ENCODE assay signal across 8 cellular contexts in genomic region chr14:26597136-26598080, GRCh38. TPM values are rescaled to one million over a fixed set of nuclear protein-coding genes. Genes with fewer than 3 reads are reported as not detected.
DNase-seq lines count a peak whose midpoint lies in the region; ATAC-seq and TF ChIP-seq lines count a peak whose summit lies in the region.

Gene NOVA1, minus strand, starts transcription at chr14:26598033. Its CDS starts 597 bp downstream, at chr14:26597436.

- in situ Hi-C loops in Caki2 (cut with HindIII; ENCODE audit: low pct_unique_long_range_greater_than_20kb, low sequenced_read_pairs), result no loop called here

- intact Hi-C loops in activated CD8-positive, alpha-beta T cell treated with anti-CD3 and anti-CD28 coated beads for 36 hours (cut with micrococcal nuclease), result no loop called here
- intact Hi-C loops in cardiac septum (cut with DNase I), result no loop called here

- H3K9me3 ChIP-seq in osteoblast (ENCODE audit: low read depth, low read length), result no peaks in the 10 kb centered on the region

- TF ChIP-seq CTCF in activated CD8-positive, alpha-beta T cell treated with anti-CD3 and anti-CD28 coated beads for 36 hours (IDR thresholded peaks at IDR 0.05), result no peak
- no peak for TF ChIP-seq CTCF in osteoblast (IDR thresholded peaks at IDR 0.05; ENCODE audit: extremely low read depth, low read depth, low read length)

- H3K27me3 ChIP-seq in osteoblast (ENCODE audit: insufficient read depth, low read length), result peaks cover 10% of the 10 kb centered on the region

- peaks cover 3% of the 10 kb centered on the region for H3K4me1 Mint-ChIP-seq in activated CD8-positive, alpha-beta T cell treated with anti-CD3 and anti-CD28 coated beads for 36 hours (ENCODE audit: low read depth)

- H3K4me3 Mint-ChIP-seq in activated CD8-positive, alpha-beta T cell treated with anti-CD3 and anti-CD28 coated beads for 36 hours, result peak within 1 kb of the TSS; percentile 37

- no peaks in the 10 kb centered on the region for H4K20me1 ChIP-seq in osteoblast (ENCODE audit: insufficient read depth, low read length)

- H3K36me3 Mint-ChIP-seq in activated CD8-positive, alpha-beta T cell treated with anti-CD3 and anti-CD28 coated beads for 36 hours (ENCODE audit: low read depth), result peaks cover 2% of the 10 kb centered on the region

- no peaks in the 10 kb centered on the region for H3K4me1 ChIP-seq in osteoblast (ENCODE audit: insufficient read depth, low read length)

- no peaks in the 10 kb centered on the region for H3K36me3 ChIP-seq in osteoblast (ENCODE audit: insufficient read depth, low read length)

- H3K4me3 ChIP-seq in osteoblast (ENCODE audit: insufficient read depth, low read length), result peak within 1 kb of the TSS; percentile 53

- no peaks in the 10 kb centered on the region for H3K79me2 ChIP-seq in osteoblast (ENCODE audit: insufficient read depth, low read length)

- H3K9me3 Mint-ChIP-seq in activated CD8-positive, alpha-beta T cell treated with anti-CD3 and anti-CD28 coated beads for 36 hours, result peaks cover 3% of the 10 kb centered on the region

- H3K27ac ChIP-seq in osteoblast (ENCODE audit: low read depth, low read length), result no peak within 1 kb of the TSS

- peak; percentile 20 for ATAC-seq in activated CD8-positive, alpha-beta T cell treated with anti-CD3 and anti-CD28 coated beads for 36 hours
- ATAC-seq in HG03025 (IDR thresholded peaks at IDR 0.05; ENCODE audit: low FRiP score, unreplicated experiment) (no peak), HG02973 (IDR thresholded peaks at IDR 0.05; ENCODE audit: unreplicated experiment) (no peak)

- peak within 1 kb of the TSS; percentile 56 for H2AFZ ChIP-seq in osteoblast (ENCODE audit: low read length)

- peak within 1 kb of the TSS; percentile 63 for H3K4me2 ChIP-seq in osteoblast (ENCODE audit: insufficient read depth, low read length)

- peaks cover 21% of the 10 kb centered on the region for H3K27me3 Mint-ChIP-seq in activated CD8-positive, alpha-beta T cell treated with anti-CD3 and anti-CD28 coated beads for 36 hours

- POLR2A ChIA-PET in activated CD8-positive, alpha-beta T cell treated with anti-CD3 and anti-CD28 coated beads for 36 hours (lab: Charles Lee), result no interaction called here

- DNase-seq in Caki2 (ENCODE audit: low read depth) (peak; percentile 35), HuH-7.5 (ENCODE audit: low spot score) (peak; percentile 17), cardiac septum (ENCODE audit: low spot score) (peak; percentile 76), osteoblast (ENCODE audit: insufficient read length, low spot score, missing footprints) (no peak), RPMI8226 (no peak)
- no peak for DNase-seq in activated CD8-positive, alpha-beta T cell treated with anti-CD3 and anti-CD28 coated beads for 36 hours

- H3K27ac Mint-ChIP-seq in activated CD8-positive, alpha-beta T cell treated with anti-CD3 and anti-CD28 coated beads for 36 hours, result no peak within 1 kb of the TSS

- CTCF ChIA-PET in activated CD8-positive, alpha-beta T cell treated with anti-CD3 and anti-CD28 coated beads for 36 hours (lab: Charles Lee), result no interaction called here

RNA-seq across cellular contexts. Expression of gene NOVA1, which starts in this region (rescaled TPM):
- 2.3 TPM in 1 of 2 replicates, not detected in the other for total RNA-seq in Caki2 (2014; rRNA removed; shearing (Covaris generic); ENCODE audit: low replicate concordance)
- not detected for total RNA-seq in activated CD8-positive, alpha-beta T cell treated with anti-CD3 and anti-CD28 coated beads for 36 hours
- 4.4 TPM for total RNA-seq in cardiac septum
- total RNA-seq in osteoblast, result 0.36 TPM in 1 of 2 replicates, not detected in the other

Comparison
In these comparisons a context has a peak if more than half of its experiments do, and no peak if none do; other contexts are left out.
1. Peak in ATAC-seq in activated CD8-positive, alpha-beta T cell treated with anti-CD3 and anti-CD28 coated beads for 36 hours; RNA of the gene not detected or under 1 TPM.
2. DNase-seq: peak in Caki2 (single experiment), HuH-7.5 (single experiment) and cardiac septum (single experiment); none in activated CD8-positive, alpha-beta T cell treated with anti-CD3 and anti-CD28 coated beads for 36 hours (single experiment), osteoblast (single experiment) and RPMI8226 (single experiment).